9 cellular contexts compared by ENCODE assay signal in the genomic region with DNA sequence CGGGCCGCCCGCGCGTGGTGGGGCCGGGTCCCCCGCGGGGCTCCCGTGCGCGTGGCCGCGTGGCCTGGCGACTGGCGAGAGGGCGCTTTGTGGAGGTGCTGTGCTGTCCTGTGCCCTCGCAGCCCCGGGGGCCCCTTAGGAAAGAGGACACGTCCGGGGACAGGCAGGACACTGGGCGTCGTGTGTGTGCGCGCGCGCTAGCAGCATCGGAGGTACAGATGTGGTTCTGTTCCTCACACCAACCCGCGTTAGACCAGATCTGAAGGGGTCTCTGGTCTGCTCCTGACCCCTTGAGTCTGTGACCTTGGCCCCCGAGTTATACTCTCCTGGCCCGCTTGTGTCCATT. TPM values are rescaled to one million over a fixed set of nuclear protein-coding genes. Genes with fewer than 3 reads are reported as not detected.
DNase-seq lines count a peak whose midpoint lies in the region; ATAC-seq and TF ChIP-seq lines count a peak whose summit lies in the region.
"Had no signal": no experiment of that assay in that cellular context is flagged by ENCODE, and none has a peak within 500 bp of the region (broad histone marks: within the 10 kb centered on the region; RNA-seq: fewer than 3 reads in every experiment).

No MANE protein-coding gene starts in this region.

- peaks cover 5% of the 10 kb centered on the region for H3K36me3 Mint-ChIP-seq in stimulated activated naive CD8-positive, alpha-beta T cell treated with anti-CD3 and anti-CD28 coated beads, Interleukin-15, Interleukin-2, amounts not matched to agents 100 ng/mL and 50 ng/mL, for 24 hours (ENCODE audit: low read depth)

- 0 to 5% methylated on average over 25 to 31 of the region's 31 CpGs for WGBS in aorta, 2 donors

- H3K27ac ChIP-seq in colonic mucosa (no peak overlapping the region), aorta (ENCODE audit: low read depth in 1 of 2, low read length in 2 of 2) (peak overlapping the region; percentile 32 to 53)
- H3K27ac ChIP-seq: KMS-11 had no signal

- peak overlapping the region; percentile 35 for H3K4me3 ChIP-seq in colonic mucosa
- peak overlapping the region; percentile 10 for H3K4me3 ChIP-seq in mononuclear cell (ENCODE audit: low read length)
- H3K4me3 ChIP-seq in aorta (ENCODE audit: low read length in 2 of 2): peak overlapping the region; percentile 50 to 94

- TF ChIP-seq CTCF in colonic mucosa (IDR thresholded peaks at IDR 0.05): no peak

- H3K4me3 Mint-ChIP-seq in stimulated activated naive CD8-positive, alpha-beta T cell treated with anti-CD3 and anti-CD28 coated beads, Interleukin-15, Interleukin-2, amounts not matched to agents 100 ng/mL and 50 ng/mL, for 24 hours: peak overlapping the region; percentile 23

- H3K9me3 ChIP-seq in colonic mucosa (no peaks in the 10 kb centered on the region), mononuclear cell (ENCODE audit: low read depth, low read length) (no peaks in the 10 kb centered on the region), aorta (ENCODE audit: control insufficient read depth, low read length) (no peaks in the 10 kb centered on the region)

- peaks cover 18% of the 10 kb centered on the region for H3K4me1 Mint-ChIP-seq in stimulated activated naive CD8-positive, alpha-beta T cell treated with anti-CD3 and anti-CD28 coated beads, Interleukin-15, Interleukin-2, amounts not matched to agents 100 ng/mL and 50 ng/mL, for 24 hours (ENCODE audit: low read depth)

- H3K27me3 ChIP-seq in colonic mucosa (peaks cover 4% of the 10 kb centered on the region), mononuclear cell (ENCODE audit: insufficient read depth, low read length) (peaks cover 55% of the 10 kb centered on the region), aorta (ENCODE audit: control insufficient read depth in 1 of 2, insufficient read depth in 2 of 2, low read length in 1 of 2) (no peaks in the 10 kb centered on the region)

- no peak for DNase-seq in stimulated activated naive CD8-positive, alpha-beta T cell treated with anti-CD3 and anti-CD28 coated beads, Interleukin-15, Interleukin-2, amounts not matched to agents 100 U/mL and 50 U/mL, for 24 hours
- DNase-seq in colonic mucosa (no peak), aorta (no peak)

- no peak overlapping the region for H3K27ac Mint-ChIP-seq in stimulated activated naive CD8-positive, alpha-beta T cell treated with anti-CD3 and anti-CD28 coated beads, Interleukin-15, Interleukin-2, amounts not matched to agents 100 ng/mL and 50 ng/mL, for 24 hours

- H3K27me3 Mint-ChIP-seq in stimulated activated naive CD8-positive, alpha-beta T cell treated with anti-CD3 and anti-CD28 coated beads, Interleukin-15, Interleukin-2, amounts not matched to agents 100 ng/mL and 50 ng/mL, for 24 hours: peaks cover 69% of the 10 kb centered on the region

- peaks cover 4% of the 10 kb centered on the region for H3K4me1 ChIP-seq in colonic mucosa
- peaks cover 14% of the 10 kb centered on the region for H3K4me1 ChIP-seq in mononuclear cell (ENCODE audit: insufficient read depth, low read length)
- peaks cover 2 to 6% of the 10 kb centered on the region in 2 donors for H3K4me1 ChIP-seq in aorta (ENCODE audit: control insufficient read depth in 1 of 2, insufficient read depth in 2 of 2, low read length in 2 of 2)

- ATAC-seq in stimulated activated naive CD8-positive, alpha-beta T cell treated with anti-CD3 and anti-CD28 coated beads, Interleukin-15, Interleukin-2, amounts not matched to agents 100 U/mL and 50 U/mL, for 24 hours: no peak
- peak; percentile 59 for ATAC-seq in aorta (ENCODE audit: low FRiP score)
- ATAC-seq in GM21528 (IDR thresholded peaks at IDR 0.05; ENCODE audit: low FRiP score, unreplicated experiment): no peak
- ATAC-seq in GM18858 (IDR thresholded peaks at IDR 0.05; ENCODE audit: unreplicated experiment): no peak
- no peak for ATAC-seq in GM19328 (IDR thresholded peaks at IDR 0.05; ENCODE audit: unreplicated experiment)

- peak overlapping the region in 1 of 2 donors; percentile 24 for H3K9ac ChIP-seq in colonic mucosa (ENCODE audit: low read depth in 2 of 2, low read length in 2 of 2)
- H3K9ac ChIP-seq: KMS-11 had no signal

- H3K9me3 Mint-ChIP-seq in stimulated activated naive CD8-positive, alpha-beta T cell treated with anti-CD3 and anti-CD28 coated beads, Interleukin-15, Interleukin-2, amounts not matched to agents 100 ng/mL and 50 ng/mL, for 24 hours: peaks cover 5% of the 10 kb centered on the region

- H3K36me3 ChIP-seq in colonic mucosa (no peaks in the 10 kb centered on the region), aorta (ENCODE audit: control insufficient read depth in 1 of 2, insufficient read depth in 2 of 2, low read length in 1 of 2) (no peaks in the 10 kb centered on the region)

- intact Hi-C loops in colonic mucosa (cut with DNase I) (no loop called here), aorta (cut with DNase I) (loop anchor here in 1 of 2 donors (10.0 kb wide), 1 partner anchor 82 kb away; the partner anchor contains the start of gene HEATR1)

RNA-seq across cellular contexts. Expression of gene ACTN2, which starts 0.5 kb away (rescaled TPM):
- total RNA-seq in colonic mucosa (under 1 TPM; 0.05 to 0.72 TPM), mononuclear cell (under 0.01 TPM), aorta (10 to 100 TPM; 15.7 to 40.5 TPM)
- polyA plus RNA-seq in aorta: 10 to 100 TPM in 1 of 2 donors, 1 to 10 TPM in 1; 3.0 to 40.1 TPM

Comparison
In these comparisons a context has a peak if more than half of its experiments do, and no peak if none do; other contexts are left out.
1. H3K4me3 ChIP-seq: peak in every context shown above with its lines; median percentile 72 in aorta; 35 in colonic mucosa; 10 in mononuclear cell.
2. RNA of gene ACTN2, which starts 0.5 kb away (total RNA-seq): 15.7 to 40.5 TPM in aorta; 0.05 to 0.72 TPM in colonic mucosa and under 0.01 TPM in mononuclear cell (single experiment); every median in the first group is over 4 times any median in the second.